Comparison of ENCODE assay signal across 12 cellular contexts in the genomic region with DNA sequence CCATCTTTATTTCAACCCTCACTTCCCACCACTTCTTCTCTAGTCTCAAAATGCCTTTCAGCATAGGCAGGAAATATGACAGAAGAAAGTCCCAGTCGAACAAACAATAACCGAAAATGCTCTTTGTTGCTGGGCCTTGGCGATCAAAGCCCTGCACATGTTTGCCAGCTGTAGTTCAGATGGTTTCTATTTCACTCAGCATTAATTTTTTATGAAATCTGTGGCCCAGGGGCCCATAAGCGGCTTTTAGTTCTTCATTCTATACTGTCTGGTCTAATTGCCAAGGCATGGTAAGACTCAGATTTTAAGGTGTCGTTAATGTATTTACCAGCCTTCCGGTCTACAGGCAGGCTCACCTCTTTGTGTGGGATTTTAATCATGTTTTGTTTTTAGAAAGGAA. TPM values are rescaled to one million over a fixed set of nuclear protein-coding genes. Genes with fewer than 3 reads are reported as not detected.
A peak's percentile ranks its signal among the peaks of the same experiment; 100 is the strongest.
DNase-seq lines count a peak whose midpoint lies in the region; ATAC-seq and TF ChIP-seq lines count a peak whose summit lies in the region.
"Had no signal": no experiment of that assay in that cellular context is flagged by ENCODE, and none has a peak within 500 bp of the region (broad histone marks: within the 10 kb centered on the region; RNA-seq: fewer than 3 reads in every experiment).

No MANE protein-coding gene starts in this region.

- peaks cover 31% of the 10 kb centered on the region for H3F3A ChIP-seq in SU-DHL-6 (ENCODE audit: insufficient read depth)

- POLR2A ChIA-PET in MCF 10A (lab: Yijun Ruan, JAX): no interaction called here

- intact Hi-C loops in MCF 10A (cut with micrococcal nuclease): no loop called here

- H3K27me3 Mint-ChIP-seq in MCF 10A (ENCODE audit: insufficient read depth, unreplicated experiment): no peaks in the 10 kb centered on the region

- ATAC-seq in GM19372 (IDR thresholded peaks at IDR 0.05; ENCODE audit: low read depth, unreplicated experiment) (peak; percentile 71), HG03066 (IDR thresholded peaks at IDR 0.05; ENCODE audit: low read depth, unreplicated experiment) (peak; percentile 57)

- H2AFZ ChIP-seq in SU-DHL-6 (ENCODE audit: low read depth, low read length, severe bottlenecking): peak overlapping the region; percentile 50

- no peaks in the 10 kb centered on the region for H3K9me3 ChIP-seq in SU-DHL-6 (ENCODE audit: insufficient read depth, low read length)

- no peak overlapping the region for H3K4me3 ChIP-seq in AG10803 (ENCODE audit: low read length)
- peak overlapping the region; percentile 13 for H3K4me3 ChIP-seq in SU-DHL-6 (ENCODE audit: insufficient read depth, low read length, poor library complexity, severe bottlenecking)

- no peak overlapping the region for H3K4me3 Mint-ChIP-seq in MCF 10A (ENCODE audit: unreplicated experiment)
- H3K4me3 Mint-ChIP-seq: activated naive CD4-positive, alpha-beta T cell treated with anti-CD3 and anti-CD28 coated beads, Interleukin-2, amount 50 U/mL, for 24 hours; type B pancreatic cell had no signal

- DNase-seq in AG10803 (ENCODE audit: low read depth): peak; percentile 31
- no peak for DNase-seq in MCF 10A (ENCODE audit: unreplicated experiment)
- DNase-seq in NCI-H510A (lab: John Stamatoyannopoulos, UW): no peak
- no peak for DNase-seq in NCI-H2029 treated with DMSO at 0.1 percent for 48 hours (lab: John Stamatoyannopoulos, UW)
- DNase-seq in SIG-M5 treated with dmso at 0.1 percent for 504 hours (lab: John Stamatoyannopoulos, UW; ENCODE audit: unreplicated experiment): no peak
- DNase-seq: SIG-M5 had no signal

- peak overlapping the region; percentile 89 for H3K27ac ChIP-seq in SU-DHL-6 (ENCODE audit: low read depth, low read length)

- H3K27ac Mint-ChIP-seq in MCF 10A (ENCODE audit: low read depth, unreplicated experiment): no peak overlapping the region
- H3K27ac Mint-ChIP-seq: activated naive CD4-positive, alpha-beta T cell treated with anti-CD3 and anti-CD28 coated beads, Interleukin-2, amount 50 U/mL, for 24 hours; type B pancreatic cell had no signal

- no peaks in the 10 kb centered on the region for H3K36me3 ChIP-seq in SU-DHL-6 (ENCODE audit: low read length)

- H3K4me1 Mint-ChIP-seq in MCF 10A (ENCODE audit: insufficient read depth, unreplicated experiment): peaks cover 11% of the 10 kb centered on the region

- CTCF ChIA-PET in MCF 10A (lab: Yijun Ruan, JAX): no interaction called here

- no peaks in the 10 kb centered on the region for H3K27me3 ChIP-seq in SU-DHL-6 (ENCODE audit: low read length)

- H3K9me3 Mint-ChIP-seq in MCF 10A (ENCODE audit: unreplicated experiment): no peaks in the 10 kb centered on the region
- H3K9me3 Mint-ChIP-seq: activated naive CD4-positive, alpha-beta T cell treated with anti-CD3 and anti-CD28 coated beads, Interleukin-2, amount 50 U/mL, for 24 hours; type B pancreatic cell had no signal

- peak overlapping the region; percentile 43 for H3K9ac ChIP-seq in SU-DHL-6 (ENCODE audit: low read length)

- no peaks in the 10 kb centered on the region for H3K36me3 Mint-ChIP-seq in MCF 10A (ENCODE audit: insufficient read depth, unreplicated experiment)
- H3K36me3 Mint-ChIP-seq: activated naive CD4-positive, alpha-beta T cell treated with anti-CD3 and anti-CD28 coated beads, Interleukin-2, amount 50 U/mL, for 24 hours; type B pancreatic cell had no signal

- H3K9me2 ChIP-seq in SU-DHL-6 (replicated peaks; ENCODE audit: insufficient read depth, low read length): no peaks in the 10 kb centered on the region

- TF ChIP-seq CTCF in AG10803 (conservative IDR thresholded peaks at IDR 0.05; ENCODE audit: low read length): no peak
- no peak for TF ChIP-seq CTCF in SU-DHL-6 (IDR thresholded peaks at IDR 0.05; ENCODE audit: insufficient read depth, low read length, poor library complexity, severe bottlenecking)
- no peak for TF ChIP-seq CTCF in MCF 10A (IDR thresholded peaks at IDR 0.05; ENCODE audit: unreplicated experiment)

- BruUV-seq in MCF 10A (replicated peaks; lab: Mats Ljungman, UMichigan): no TSS peak

- H3K79me2 ChIP-seq in SU-DHL-6 (ENCODE audit: insufficient read depth, low read length): no peaks in the 10 kb centered on the region

- no peaks in the 10 kb centered on the region for H4K20me1 ChIP-seq in SU-DHL-6 (ENCODE audit: low read depth, low read length)

- peak overlapping the region; percentile 53 for H3K4me2 ChIP-seq in SU-DHL-6 (ENCODE audit: low read depth, low read length, poor library complexity, severe bottlenecking)

RNA-seq across cellular contexts. Expression of a gene that starts 10.9 kb away (rescaled TPM):
- total RNA-seq in MCF 10A (2022): 0.65 and 0.93 TPM in 2 replicates
- total RNA-seq: fibroblast of villous mesenchyme had no signal
